ENCODE assay signal across 8 cellular contexts in genomic region chr12:111404362-111405148, GRCh38. TPM values are rescaled to one million over a fixed set of nuclear protein-coding genes. Genes with fewer than 3 reads are reported as not detected.
DNase-seq lines count a peak whose midpoint lies in the region; ATAC-seq and TF ChIP-seq lines count a peak whose summit lies in the region.

No MANE protein-coding gene starts in this region.

- peak overlapping the region; percentile 79 for H3K27ac Mint-ChIP-seq in activated T-helper 17 cell treated with anti-CD3 and anti-CD28 coated beads, Interleukin-2, amount 50 U/mL, for 72 hours

- peaks cover 3% of the 10 kb centered on the region for H3K27me3 Mint-ChIP-seq in activated T-helper 17 cell treated with anti-CD3 and anti-CD28 coated beads, Interleukin-2, amount 50 U/mL, for 72 hours

- peaks cover 2% of the 10 kb centered on the region for H3K9me3 Mint-ChIP-seq in activated T-helper 17 cell treated with anti-CD3 and anti-CD28 coated beads, Interleukin-2, amount 50 U/mL, for 72 hours

- no peaks in the 10 kb centered on the region for H3K36me3 ChIP-seq in cardiac muscle cell
- no peaks in the 10 kb centered on the region for H3K36me3 ChIP-seq in iPS DF 6.9 (ENCODE audit: control insufficient read depth, insufficient read depth, low read length)
- H3K36me3 ChIP-seq in spleen = no peaks in the 10 kb centered on the region

- H3K4me3 ChIP-seq in cardiac muscle cell = peak overlapping the region; percentile 62
- peak overlapping the region; percentile 63 for H3K4me3 ChIP-seq in NB4 (ENCODE audit: low read depth, low read length)
- H3K4me3 ChIP-seq in iPS DF 6.9 (ENCODE audit: low read length) = peak overlapping the region; percentile 56; the same call in 1 of the 2 replicates
- H3K4me3 ChIP-seq in spleen = peak overlapping the region; percentile 67 to 96 (median 86)

- no CpG with 5 or more reads among the region's 21 CpGs for WGBS in iPS DF 6.9 (ENCODE audit: insufficient coverage, insufficient read length)
- 19 to 27% (median 21%) methylated on average over 19 to 21 of the region's 21 CpGs for WGBS in spleen, 5 donors

- H3K4me1 Mint-ChIP-seq in activated T-helper 17 cell treated with anti-CD3 and anti-CD28 coated beads, Interleukin-2, amount 50 U/mL, for 72 hours = peaks cover 43% of the 10 kb centered on the region

- ATAC-seq in Right ventricle myocardium superior (ENCODE audit: poor library complexity) = no peak
- ATAC-seq in activated T-helper 17 cell treated with anti-CD3 and anti-CD28 coated beads, Interleukin-2, amount 50 U/mL, for 72 hours (replicated peaks) = peak; percentile 20

- H3K27ac ChIP-seq in cardiac muscle cell (no peak overlapping the region), iPS DF 6.9 (ENCODE audit: low read length) (no peak overlapping the region), spleen (peak overlapping the region; percentile 94 to 99 (median 98))

- H3K4me1 ChIP-seq in cardiac muscle cell (ENCODE audit: low read depth) (no peaks in the 10 kb centered on the region), iPS DF 6.9 (ENCODE audit: control insufficient read depth, insufficient read depth, low read length) (peaks cover 9% of the 10 kb centered on the region), spleen (peaks cover 54 to 83% (median 67%) of the 10 kb centered on the region in 6 donors)

- TF ChIP-seq POLR2A in NB4 (IDR thresholded peaks at IDR 0.05; ENCODE audit: extremely low read depth, insufficient read length) (no peak), spleen (IDR thresholded peaks at IDR 0.05) (no peak)

- DNase-seq in cardiac muscle cell (ENCODE audit: low read depth in 1 of 2, low spot score in 1 of 2) = peak in 1 of 2 donors; percentile 52
- DNase-seq in Right ventricle myocardium superior = no peak
- peak; percentile 87 for DNase-seq in NB4 (ENCODE audit: low read depth)
- no peak for DNase-seq in iPS DF 6.9 (ENCODE audit: low read depth, low spot score)
- DNase-seq in spleen = no peak
- no peak for DNase-seq in mesenteric fat pad (ENCODE audit: low spot score)
- DNase-seq in Ammon's horn (ENCODE audit: low spot score) = no peak

- no peaks in the 10 kb centered on the region for H3K9me3 ChIP-seq in cardiac muscle cell (ENCODE audit: low read depth)
- no peaks in the 10 kb centered on the region for H3K9me3 ChIP-seq in iPS DF 6.9 (ENCODE audit: control insufficient read depth, insufficient read depth, low read length)
- H3K9me3 ChIP-seq in spleen = no peaks in the 10 kb centered on the region

- H3K36me3 Mint-ChIP-seq in activated T-helper 17 cell treated with anti-CD3 and anti-CD28 coated beads, Interleukin-2, amount 50 U/mL, for 72 hours (ENCODE audit: low read depth) = peaks cover 5% of the 10 kb centered on the region

- H3K27me3 ChIP-seq in cardiac muscle cell (no peaks in the 10 kb centered on the region), iPS DF 6.9 (ENCODE audit: control insufficient read depth, insufficient read depth, low read length) (no peaks in the 10 kb centered on the region), spleen (replicated peaks in 1 of 7) (no peaks in the 10 kb centered on the region)

- peak overlapping the region; percentile 79 for H3K4me3 Mint-ChIP-seq in activated T-helper 17 cell treated with anti-CD3 and anti-CD28 coated beads, Interleukin-2, amount 50 U/mL, for 72 hours

- intact Hi-C loops in Right ventricle myocardium superior (cut with DNase I) = no loop called here
- intact Hi-C loops in spleen (cut with DNase I; ENCODE audit: low total_unique reads) = no loop called here

- TF ChIP-seq CTCF in cardiac muscle cell (IDR thresholded peaks at IDR 0.05; ENCODE audit: low read depth, low read length) = no peak
- TF ChIP-seq CTCF in NB4 (IDR thresholded peaks at IDR 0.05; ENCODE audit: low read depth, low read length) = no peak
- no peak for TF ChIP-seq CTCF in spleen (IDR thresholded peaks at IDR 0.05 in 8 of 11, conservative IDR thresholded peaks at IDR 0.05 in 3 of 11)

RNA-seq across cellular contexts. Expression of gene SH2B3, which starts 1.2 kb away (rescaled TPM):
- total RNA-seq in cardiac muscle cell = 7.5 and 11.6 TPM in 2 replicates
- 5.2 and 5.5 TPM in 2 replicates for polyA plus RNA-seq in cardiac muscle cell
- total RNA-seq in Right ventricle myocardium superior = 42.8 TPM
- total RNA-seq in activated T-helper 17 cell treated with anti-CD3 and anti-CD28 coated beads, Interleukin-2, amount 50 U/mL, for 72 hours = 10 to 100 TPM in 1 of 2 donors, 1 to 10 TPM in 1; 8.5 to 12.1 TPM
- 100 to 1,000 TPM in 1 of 7 donors, 10 to 100 TPM in 6; 72.6 to 105 (median 88.3) TPM for total RNA-seq in spleen
- polyA plus RNA-seq in spleen = 10 to 100 TPM; 11.5 to 25.5 (median 12.0) TPM
- total RNA-seq in mesenteric fat pad = 43.3 TPM

RNA-seq across cellular contexts. Expression of gene PHETA1, which starts 35.7 kb away (rescaled TPM):
- 28.6 and 31.5 TPM in 2 replicates for total RNA-seq in cardiac muscle cell
- 13.8 and 23.7 TPM in 2 replicates for polyA plus RNA-seq in cardiac muscle cell
- 35.1 TPM for total RNA-seq in Right ventricle myocardium superior
- 1 to 10 TPM; 1.1 to 1.2 TPM for total RNA-seq in activated T-helper 17 cell treated with anti-CD3 and anti-CD28 coated beads, Interleukin-2, amount 50 U/mL, for 72 hours
- total RNA-seq in spleen = 10 to 100 TPM; 16.5 to 39.7 (median 26.4) TPM
- polyA plus RNA-seq in spleen = 10 to 100 TPM in 1 of 3 donors, 1 to 10 TPM in 2; 4.9 to 17.2 (median 7.7) TPM
- total RNA-seq in mesenteric fat pad = 19.5 TPM

Comparison
In these comparisons a context has a peak if more than half of its experiments do, and no peak if none do; other contexts are left out.
1. H3K27ac ChIP-seq: peak in spleen (8 of 8); none in cardiac muscle cell (single experiment) and iPS DF 6.9 (single experiment).
2. Peak in every context shown above with its lines, with median percentiles within 50 percentile points of each other: H3K4me3 ChIP-seq.